Comparison of ENCODE assay signal across 25 cellular contexts in the genomic region with DNA sequence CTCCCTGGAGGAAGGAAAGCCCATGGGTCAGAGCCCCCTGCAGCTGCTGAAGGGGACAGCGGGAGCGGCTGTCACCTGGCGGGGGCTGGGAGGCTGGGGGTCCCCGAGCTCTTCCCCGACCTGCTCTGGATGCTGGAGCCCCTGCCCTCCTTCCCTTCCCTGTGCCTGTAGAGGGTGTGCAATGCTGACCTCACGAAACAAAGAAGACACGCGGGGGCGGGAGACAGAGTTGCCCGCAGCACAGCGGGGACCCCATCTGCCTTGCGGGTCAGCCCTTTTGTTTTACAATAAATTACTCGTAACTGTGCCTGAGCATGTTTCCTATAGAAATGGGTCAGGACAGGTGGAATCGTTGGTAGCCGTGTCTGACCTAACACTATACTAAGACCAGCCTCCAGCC. TPM values are rescaled to one million over a fixed set of nuclear protein-coding genes. Genes with fewer than 3 reads are reported as not detected.
DNase-seq lines count a peak whose midpoint lies in the region; ATAC-seq, FAIRE-seq and TF ChIP-seq lines count a peak whose summit lies in the region.
"Had no signal": no experiment of that assay in that cellular context is flagged by ENCODE, and none has a peak within 500 bp of the region (broad histone marks: within the 10 kb centered on the region; RNA-seq: fewer than 3 reads in every experiment).

No MANE protein-coding gene starts in this region.

- no peak overlapping the region for H3K4ac ChIP-seq in IMR-90 (ENCODE audit: low read depth, low read length)

- H2AFZ ChIP-seq in IMR-90 (replicated peaks; ENCODE audit: low read length, poor library complexity), result no peak overlapping the region
- H2AFZ ChIP-seq in K562 (ENCODE audit: low read depth, low read length), result peak overlapping the region; percentile 44; the same call in 1 of the 2 replicates
- H2AFZ ChIP-seq in neural progenitor cell (replicated peaks), result peak overlapping the region; percentile 58
- H2AFZ ChIP-seq: GM23248 had no signal

- H3K9me1 ChIP-seq in IMR-90 (ENCODE audit: insufficient read depth, low read length), result no peaks in the 10 kb centered on the region
- H3K9me1 ChIP-seq in K562 (ENCODE audit: control insufficient read depth, insufficient read depth, low read length), result no peaks in the 10 kb centered on the region

- dilution Hi-C loops in IMR-90 (cut with HindIII; ENCODE audit: low sequenced_read_pairs, unreplicated experiment), result no loop called here

- H2BK5ac ChIP-seq in IMR-90 (ENCODE audit: low read depth, low read length, poor library complexity, severe bottlenecking), result no peak overlapping the region

- no peak overlapping the region for H2AK5ac ChIP-seq in IMR-90 (ENCODE audit: low read depth, low read length)

- no peak overlapping the region for H3K14ac ChIP-seq in IMR-90 (replicated peaks; ENCODE audit: low read depth, low read length)

- no peak overlapping the region for H3K27ac ChIP-seq in IMR-90 (ENCODE audit: insufficient read depth, low read length)
- no peak overlapping the region for H3K27ac ChIP-seq in K562 (ENCODE audit: extremely low read depth, low read depth, low read length)
- H3K27ac ChIP-seq in neural progenitor cell, result no peak overlapping the region
- H3K27ac ChIP-seq: 22Rv1, GM23248, SJCRH30 had no signal

- H3K18ac ChIP-seq in IMR-90 (ENCODE audit: low read depth, low read length), result no peak overlapping the region

- no peaks in the 10 kb centered on the region for H3F3A ChIP-seq in neural progenitor cell (ENCODE audit: low read depth)

- H4K20me1 ChIP-seq in IMR-90 (ENCODE audit: insufficient read depth, low read length), result no peaks in the 10 kb centered on the region
- H4K20me1 ChIP-seq in K562 (replicated peaks; ENCODE audit: control insufficient read depth, insufficient read depth, low read length), result no peaks in the 10 kb centered on the region
- no peaks in the 10 kb centered on the region for H4K20me1 ChIP-seq in neural progenitor cell (ENCODE audit: low read depth)

- H3K27me3 Mint-ChIP-seq in neural progenitor cell (ENCODE audit: insufficient read depth, low read depth), result peaks cover 9% of the 10 kb centered on the region

- H3K9me3 ChIP-seq in IMR-90 (ENCODE audit: control insufficient read depth, insufficient read depth, low read length), result no peaks in the 10 kb centered on the region
- H3K9me3 ChIP-seq in K562 (replicated peaks; ENCODE audit: control insufficient read depth, insufficient read depth, low read depth, low read length), result no peaks in the 10 kb centered on the region
- H3K9me3 ChIP-seq in neural progenitor cell (ENCODE audit: low read depth), result no peaks in the 10 kb centered on the region
- H3K9me3 ChIP-seq: SJCRH30 had no signal

- H3K36me3 Mint-ChIP-seq in neural progenitor cell, result no peaks in the 10 kb centered on the region
- H3K36me3 Mint-ChIP-seq: CD8-positive, alpha-beta T cell had no signal

- H3K23ac ChIP-seq in IMR-90 (ENCODE audit: low read depth, low read length), result no peak overlapping the region

- no peaks in the 10 kb centered on the region for H3K9me3 Mint-ChIP-seq in neural progenitor cell
- H3K9me3 Mint-ChIP-seq: CD8-positive, alpha-beta T cell had no signal

- no peak for TF ChIP-seq POLR2A in IMR-90 (IDR thresholded peaks at IDR 0.05; ENCODE audit: low read depth, low read length)
- no peak for TF ChIP-seq POLR2A in K562 (conservative IDR thresholded peaks at IDR 0.05)

- H4K5ac ChIP-seq in IMR-90 (ENCODE audit: low read depth, low read length), result no peak overlapping the region

- H3K79me1 ChIP-seq in IMR-90 (ENCODE audit: low read depth in 1 of 2, low read length in 2 of 2), result no peaks in the 10 kb centered on the region

- H3K36me3 ChIP-seq in IMR-90 (ENCODE audit: control insufficient read depth, insufficient read depth, low read length), result no peaks in the 10 kb centered on the region
- H3K36me3 ChIP-seq in K562 (ENCODE audit: control insufficient read depth, insufficient read depth, low read length), result no peaks in the 10 kb centered on the region
- no peaks in the 10 kb centered on the region for H3K36me3 ChIP-seq in neural progenitor cell
- H3K36me3 ChIP-seq: SJCRH30 had no signal

- no peak overlapping the region for H2BK20ac ChIP-seq in IMR-90 (ENCODE audit: low read depth, low read length)

- no peak overlapping the region for H3K4me3 ChIP-seq in IMR-90 (ENCODE audit: insufficient read depth, low read depth, low read length)
- no peak overlapping the region for H3K4me3 ChIP-seq in K562
- H3K4me3 ChIP-seq in neural progenitor cell, result no peak overlapping the region
- H3K4me3 ChIP-seq: GM23248, SJCRH30 had no signal

- peak overlapping the region; percentile 79 for H3K27ac Mint-ChIP-seq in neural progenitor cell
- H3K27ac Mint-ChIP-seq: CD8-positive, alpha-beta T cell had no signal

- H3K4me1 ChIP-seq in IMR-90 (ENCODE audit: control insufficient read depth, insufficient read depth, low read length), result peaks cover 9% of the 10 kb centered on the region
- peaks cover 42 to 97% of the 10 kb centered on the region in 2 experiments for H3K4me1 ChIP-seq in K562 (replicated peaks in 1 of 2; ENCODE audit: control insufficient read depth in 2 of 2, insufficient read depth in 2 of 2, low read length in 2 of 2)
- H3K4me1 ChIP-seq in neural progenitor cell, result peaks cover 15% of the 10 kb centered on the region

- H3K56ac ChIP-seq in IMR-90 (ENCODE audit: extremely low read depth, insufficient read depth, low read length), result no peak overlapping the region

- TF ChIP-seq CTCF in IMR-90 (conservative IDR thresholded peaks at IDR 0.05; ENCODE audit: low read depth, low read length) (no peak), K562 (IDR thresholded peaks at IDR 0.05 in 2 of 3, conservative IDR thresholded peaks at IDR 0.05 in 1 of 3; ENCODE audit: insufficient read depth in 2 of 3, low read depth in 1 of 3, low read length in 3 of 3) (0 out of 6 replicates have a peak, but pooled peaks of 1 of the 3 experiments have one; percentile 3), neural progenitor cell (IDR thresholded peaks at IDR 0.05) (no peak)

- no peak for FAIRE-seq in K562 (lab: Jason Lieb, UNC)
- FAIRE-seq: GM12891, RCC 7860 had no signal

- H3K4me2 ChIP-seq in IMR-90 (ENCODE audit: low read depth, low read length), result no peak overlapping the region
- H3K4me2 ChIP-seq in K562 (ENCODE audit: insufficient read depth, low read length), result no peak overlapping the region
- peak overlapping the region; percentile 12 for H3K4me2 ChIP-seq in neural progenitor cell

- peaks cover 19% of the 10 kb centered on the region for H3K4me1 Mint-ChIP-seq in neural progenitor cell

- H2AK9ac ChIP-seq in IMR-90 (replicated peaks; ENCODE audit: low read depth, low read length, poor library complexity), result peak overlapping the region; percentile 16

- no peak overlapping the region for H4K8ac ChIP-seq in IMR-90 (ENCODE audit: low read depth in 2 of 2, low read length in 2 of 2)

- intact Hi-C loops in IMR-90 (cut with micrococcal nuclease), result loop anchor here (10.0 kb wide), 1 partner anchor 292 kb away; the partner anchor contains the start of genes DCXR and RAC3
- intact Hi-C loops in K562 (cut with micrococcal nuclease), result no loop called here

- WGBS in IMR-90 (ENCODE audit: extremely low coverage in 2 of 2, insufficient read length in 1 of 2), 2 experiments, result no CpG with 5 or more reads among the region's 15 CpGs
- 26% methylated on average over 12 of the region's 15 CpGs for WGBS in K562 (ENCODE audit: insufficient coverage, low coverage, missing lambda C conversion rate)

- no peak overlapping the region for H2BK120ac ChIP-seq in IMR-90 (ENCODE audit: low read depth, low read length)

- H3K27me3 ChIP-seq in IMR-90 (ENCODE audit: control insufficient read depth, insufficient read depth, low read length) (peaks cover 12% of the 10 kb centered on the region), K562 (ENCODE audit: control insufficient read depth in 2 of 2, insufficient read depth in 2 of 2, low read length in 2 of 2) (no peaks in the 10 kb centered on the region), neural progenitor cell (peaks cover 50% of the 10 kb centered on the region)

- BruUV-seq in IMR-90 (replicated peaks; lab: Mats Ljungman, UMichigan), result no TSS peak
- no TSS peak for BruUV-seq in K562 (replicated peaks; lab: Mats Ljungman, UMichigan)

- H3K79me2 ChIP-seq in K562 (ENCODE audit: control insufficient read depth, insufficient read depth, low read length) (peaks cover under 1% of the 10 kb centered on the region; the same call in 1 of the 3 replicates), neural progenitor cell (ENCODE audit: low read depth) (no peaks in the 10 kb centered on the region)

- in situ Hi-C loops in IMR-90 (cut with MboI; ENCODE audit: low sequenced_read_pairs), result no loop called here
- in situ Hi-C loops in K562 (cut with MboI), result no loop called here

- DNase-seq in NCI-H1417 (lab: John Stamatoyannopoulos, UW) (peak in 2 of 3 experiments; percentile 35 to 67), NCI-H1417 treated with DMSO at 0.1 percent for 48 hours (lab: John Stamatoyannopoulos, UW) (no peak), IMR-90 (no peak), K562 (ENCODE audit: extremely low read depth in 1 of 4, low spot score in 3 of 4) (no peak), neural progenitor cell (ENCODE audit: low spot score) (peak; percentile 43), mucosa of gallbladder (ENCODE audit: low spot score) (no peak), medulla oblongata (ENCODE audit: extremely low spot score) (no peak)
- DNase-seq: ACHN; Calu3; CD8-positive, alpha-beta T cell; DMS153; GM23248; KG1; NCI-H1092 treated with DMSO at 0.1 percent for 48 hours; NCI-H1694 treated with DMSO at 0.1 percent for 48 hours; NCI-H2081 treated with DMSO at 0.1 percent for 48 hours; NCI-H2171 treated with DMSO at 0.1 percent for 48 hours; NCI-H446; OCI-M1; SJCRH30 had no signal

- TF ChIP-seq RAD21 in IMR-90 (IDR thresholded peaks at IDR 0.05; ENCODE audit: low read length) (no peak), K562 (CRISPR knock-in tag; conservative IDR thresholded peaks at IDR 0.05 in 1 of 2, IDR thresholded peaks at IDR 0.05 in 1 of 2) (no peak)

- CTCF ChIA-PET in IMR-90 (lab: Yijun Ruan, JAX) (no interaction called here), K562 (lab: Yijun Ruan, JAX; ENCODE audit: low intra/inter-chr PET ratio) (no interaction called here)

- ATAC-seq in IMR-90 (ENCODE audit: low read depth) (no peak), K562 (no peak), HG03135 (IDR thresholded peaks at IDR 0.05; ENCODE audit: unreplicated experiment) (no peak)
- ATAC-seq: CD8-positive, alpha-beta T cell had no signal

- peak overlapping the region; percentile 33 for H3K4me3 Mint-ChIP-seq in neural progenitor cell
- H3K4me3 Mint-ChIP-seq: CD8-positive, alpha-beta T cell had no signal

- H4K91ac ChIP-seq in IMR-90 (ENCODE audit: insufficient read depth, low read depth, low read length), result no peak overlapping the region

- TF ChIP-seq EP300 in K562 (IDR thresholded peaks at IDR 0.05; ENCODE audit: low read length), result no peak

- H3K9ac ChIP-seq in IMR-90 (ENCODE audit: low read depth, low read length), result no peak overlapping the region
- H3K9ac ChIP-seq in K562 (ENCODE audit: insufficient read depth in 1 of 2, low read depth in 2 of 2, low read length in 2 of 2), result peak overlapping the region in 1 of 2 experiments; percentile 72; a peak in 2 of 4 replicates
- no peak overlapping the region for H3K9ac ChIP-seq in neural progenitor cell
- H3K9ac ChIP-seq: GM23248 had no signal

- POLR2A ChIA-PET in IMR-90 (lab: Charles Lee; ENCODE audit: unreplicated experiment), result no interaction called here
- POLR2A ChIA-PET in K562 (lab: Yijun Ruan, JAX), result interaction anchor here (0.6 kb wide), 1 partner anchor 12 kb away, joined by 3 read pairs; no protein-coding TSS in a partner anchor

- H2BK15ac ChIP-seq in IMR-90 (ENCODE audit: low read depth, low read length), result no peak overlapping the region

RNA-seq across cellular contexts. Expression of gene SECTM1, which starts 6.3 kb away (rescaled TPM):
- total RNA-seq in IMR-90 (2012; rRNA removed), result 1.7 and 2.3 TPM in 2 replicates
- 4.4 and 5.2 TPM in 2 replicates for polyA plus RNA-seq in IMR-90 (2012; rRNA removed)
- 4.9 and 10.8 TPM in 2 replicates for polyA plus RNA-seq in IMR-90 (2012; cell fraction: cytosol; rRNA removed)
- 1.2 and 2.4 TPM in 2 replicates for polyA plus RNA-seq in IMR-90 (2012; cell fraction: nucleus; rRNA removed; ENCODE audit: low replicate concordance)
- 0.86 TPM in 1 of 2 replicates, not detected in the other for total RNA-seq in K562 (2011; cell fraction: chromatin; rRNA removed; ENCODE audit: low replicate concordance)
- 0.53 and 0.83 TPM in 2 replicates for total RNA-seq in K562 (2011; cell fraction: nucleolus; rRNA removed)
- total RNA-seq in K562 (2011; cell fraction: nucleoplasm; rRNA removed), result 0.99 TPM in 1 of 2 replicates, not detected in the other
- total RNA-seq in K562 (2014; rRNA removed), result 0.18 TPM in 1 of 2 replicates, not detected in the other
- total RNA-seq in K562 (2014; rRNA removed; fragmentation: Illumina TruSeq; extraction: Trizol), result not detected in 2 replicates
- total RNA-seq in K562 (2015; rRNA removed; fragmentation: Illumina TruSeq; extraction: Trizol), result not detected in 2 replicates
- total RNA-seq in K562 (2021), result 0.11 TPM in 1 of 2 replicates, not detected in the other
- polyA plus RNA-seq in K562 (2011; rRNA removed), result 0.19 and 0.46 TPM in 2 replicates
- polyA plus RNA-seq in K562 (2011; cell fraction: cytosol; rRNA removed), result 0.35 and 1.1 TPM in 2 replicates
- polyA plus RNA-seq in K562 (2011; cell fraction: nucleus; rRNA removed), result 0.31 and 0.47 TPM in 2 replicates
- 0.36 and 0.57 TPM in 2 replicates for polyA plus RNA-seq in K562 (2012)
- polyA plus RNA-seq in K562 (2014; fragmentation: Illumina TruSeq; extraction: Trizol), result 0.15 TPM in 1 of 2 replicates, not detected in the other
- not detected for polyA plus RNA-seq in K562 (2014; fragmentation: Nextera tagmentation; extraction: Ambion mirVana)
- not detected in 2 replicates for polyA plus RNA-seq in K562 (2014; rRNA removed)
- polyA minus RNA-seq in K562 (2011; rRNA and poly(A)+ RNA removed), result 0.18 and 0.33 TPM in 2 replicates
- polyA minus RNA-seq in K562 (2011; cell fraction: cytosol; rRNA and poly(A)+ RNA removed), result not detected in 2 replicates
- 0.94 TPM in 1 of 2 replicates, not detected in the other for polyA minus RNA-seq in K562 (2011; cell fraction: nucleus; rRNA and poly(A)+ RNA removed)
- 0.12 TPM in 1 of 2 replicates, not detected in the other for total RNA-seq in neural progenitor cell (ENCODE audit: low replicate concordance)
- total RNA-seq in mucosa of gallbladder, result 8.5 TPM

RNA-seq across cellular contexts. Expression of gene CD7, which starts 9.9 kb away (rescaled TPM):
- total RNA-seq in IMR-90 (2012; rRNA removed), result not detected in 2 replicates
- polyA plus RNA-seq in IMR-90 (2012; rRNA removed), result not detected in 2 replicates
- 0.18 TPM in 1 of 2 replicates, not detected in the other for polyA plus RNA-seq in IMR-90 (2012; cell fraction: cytosol; rRNA removed)
- polyA plus RNA-seq in IMR-90 (2012; cell fraction: nucleus; rRNA removed; ENCODE audit: low replicate concordance), result 0.12 and 0.16 TPM in 2 replicates
- 0.44 TPM in 1 of 2 replicates, not detected in the other for total RNA-seq in K562 (2011; cell fraction: chromatin; rRNA removed; ENCODE audit: low replicate concordance)
- total RNA-seq in K562 (2011; cell fraction: nucleolus; rRNA removed), result 0.66 and 0.83 TPM in 2 replicates
- 0.69 TPM in 1 of 2 replicates, not detected in the other for total RNA-seq in K562 (2011; cell fraction: nucleoplasm; rRNA removed)
- total RNA-seq in K562 (2014; rRNA removed), result not detected in 2 replicates
- not detected in 2 replicates for total RNA-seq in K562 (2014; rRNA removed; fragmentation: Illumina TruSeq; extraction: Trizol)
- total RNA-seq in K562 (2015; rRNA removed; fragmentation: Illumina TruSeq; extraction: Trizol), result not detected in 2 replicates
- total RNA-seq in K562 (2021), result 0.18 and 0.35 TPM in 2 replicates
- 0.21 and 0.85 TPM in 2 replicates for polyA plus RNA-seq in K562 (2011; rRNA removed)
- 0.34 and 1.3 TPM in 2 replicates for polyA plus RNA-seq in K562 (2011; cell fraction: cytosol; rRNA removed)
- 0.88 and 1.2 TPM in 2 replicates for polyA plus RNA-seq in K562 (2011; cell fraction: nucleus; rRNA removed)
- 0.16 and 0.19 TPM in 2 replicates for polyA plus RNA-seq in K562 (2012)
- polyA plus RNA-seq in K562 (2014; fragmentation: Illumina TruSeq; extraction: Trizol), result not detected in 2 replicates
- polyA plus RNA-seq in K562 (2014; fragmentation: Nextera tagmentation; extraction: Ambion mirVana), result not detected
- polyA plus RNA-seq in K562 (2014; rRNA removed), result not detected in 2 replicates
- not detected in 2 replicates for polyA minus RNA-seq in K562 (2011; rRNA and poly(A)+ RNA removed)
- polyA minus RNA-seq in K562 (2011; cell fraction: cytosol; rRNA and poly(A)+ RNA removed), result 1.0 TPM in 1 of 2 replicates, not detected in the other
- polyA minus RNA-seq in K562 (2011; cell fraction: nucleus; rRNA and poly(A)+ RNA removed), result 0.27 TPM in 1 of 2 replicates, not detected in the other
- 0.62 TPM in 1 of 2 replicates, not detected in the other for total RNA-seq in neural progenitor cell (ENCODE audit: low replicate concordance)
- 12.0 TPM for total RNA-seq in mucosa of gallbladder
- total RNA-seq: Calu3 had no signal

RNA-seq across cellular contexts. Expression of gene TEX19, which starts 31.8 kb away (rescaled TPM):
- under 0.01 and 0.28 TPM in 2 replicates for total RNA-seq in IMR-90 (2012; rRNA removed)
- polyA plus RNA-seq in IMR-90 (2012; rRNA removed), result 0.03 and 0.13 TPM in 2 replicates
- polyA plus RNA-seq in IMR-90 (2012; cell fraction: cytosol; rRNA removed), result 0.05 and 0.06 TPM in 2 replicates
- polyA plus RNA-seq in IMR-90 (2012; cell fraction: nucleus; rRNA removed; ENCODE audit: low replicate concordance), result 0.08 TPM in 1 of 2 replicates, not detected in the other
- 1.0 and 1.2 TPM in 2 replicates for total RNA-seq in K562 (2011; cell fraction: chromatin; rRNA removed; ENCODE audit: low replicate concordance)
- total RNA-seq in K562 (2011; cell fraction: nucleolus; rRNA removed), result 1.2 TPM in 2 replicates
- 1.0 and 1.8 TPM in 2 replicates for total RNA-seq in K562 (2011; cell fraction: nucleoplasm; rRNA removed)
- total RNA-seq in K562 (2014; rRNA removed), result 1.6 and 2.4 TPM in 2 replicates
- total RNA-seq in K562 (2014; rRNA removed; fragmentation: Illumina TruSeq; extraction: Trizol), result 0.93 and 1.4 TPM in 2 replicates
- total RNA-seq in K562 (2015; rRNA removed; fragmentation: Illumina TruSeq; extraction: Trizol), result 1.6 and 2.0 TPM in 2 replicates
- total RNA-seq in K562 (2021), result 1.4 and 2.1 TPM in 2 replicates
- polyA plus RNA-seq in K562 (2011; rRNA removed), result 3.6 and 4.9 TPM in 2 replicates
- 4.1 and 5.7 TPM in 2 replicates for polyA plus RNA-seq in K562 (2011; cell fraction: cytosol; rRNA removed)
- polyA plus RNA-seq in K562 (2011; cell fraction: nucleus; rRNA removed), result 1.2 and 1.9 TPM in 2 replicates
- polyA plus RNA-seq in K562 (2012), result 2.0 and 5.3 TPM in 2 replicates
- polyA plus RNA-seq in K562 (2014; fragmentation: Illumina TruSeq; extraction: Trizol), result 1.9 and 2.3 TPM in 2 replicates
- under 1 TPM; 0.10 to 0.57 TPM for polyA plus RNA-seq in K562 (2014; fragmentation: Nextera tagmentation; extraction: Ambion mirVana)
- polyA plus RNA-seq in K562 (2014; rRNA removed), result 1.9 and 2.2 TPM in 2 replicates
- 2.4 and 2.7 TPM in 2 replicates for polyA minus RNA-seq in K562 (2011; rRNA and poly(A)+ RNA removed)
- polyA minus RNA-seq in K562 (2011; cell fraction: cytosol; rRNA and poly(A)+ RNA removed), result 0.91 and 1.5 TPM in 2 replicates
- polyA minus RNA-seq in K562 (2011; cell fraction: nucleus; rRNA and poly(A)+ RNA removed), result 0.13 and 0.56 TPM in 2 replicates
- 0.19 TPM in 1 of 2 replicates, not detected in the other for total RNA-seq in neural progenitor cell (ENCODE audit: low replicate concordance)
- not detected for total RNA-seq in mucosa of gallbladder
- total RNA-seq: Calu3; CD8-positive, alpha-beta T cell; GM23248 had no signal
- polyA plus RNA-seq: GM23248 had no signal

RNA-seq across cellular contexts. Expression of gene UTS2R, which starts 44.3 kb away (rescaled TPM):
- total RNA-seq in IMR-90 (2012; rRNA removed), result not detected in 2 replicates
- polyA plus RNA-seq in IMR-90 (2012; rRNA removed), result not detected in 2 replicates
- not detected in 2 replicates for polyA plus RNA-seq in IMR-90 (2012; cell fraction: cytosol; rRNA removed)
- not detected in 2 replicates for polyA plus RNA-seq in IMR-90 (2012; cell fraction: nucleus; rRNA removed; ENCODE audit: low replicate concordance)
- not detected in 2 replicates for total RNA-seq in K562 (2011; cell fraction: chromatin; rRNA removed; ENCODE audit: low replicate concordance)
- not detected in 2 replicates for total RNA-seq in K562 (2011; cell fraction: nucleolus; rRNA removed)
- not detected in 2 replicates for total RNA-seq in K562 (2011; cell fraction: nucleoplasm; rRNA removed)
- total RNA-seq in K562 (2014; rRNA removed), result not detected in 2 replicates
- not detected in 2 replicates for total RNA-seq in K562 (2014; rRNA removed; fragmentation: Illumina TruSeq; extraction: Trizol)
- not detected in 2 replicates for total RNA-seq in K562 (2015; rRNA removed; fragmentation: Illumina TruSeq; extraction: Trizol)
- total RNA-seq in K562 (2021), result 0.22 TPM in 1 of 2 replicates, not detected in the other
- not detected in 2 replicates for polyA plus RNA-seq in K562 (2011; rRNA removed)
- polyA plus RNA-seq in K562 (2011; cell fraction: cytosol; rRNA removed), result not detected in 2 replicates
- 0.27 TPM in 1 of 2 replicates, not detected in the other for polyA plus RNA-seq in K562 (2011; cell fraction: nucleus; rRNA removed)
- not detected in 2 replicates for polyA plus RNA-seq in K562 (2012)
- polyA plus RNA-seq in K562 (2014; fragmentation: Illumina TruSeq; extraction: Trizol), result not detected in 2 replicates
- polyA plus RNA-seq in K562 (2014; fragmentation: Nextera tagmentation; extraction: Ambion mirVana), result not detected
- polyA plus RNA-seq in K562 (2014; rRNA removed), result not detected in 2 replicates
- not detected in 2 replicates for polyA minus RNA-seq in K562 (2011; rRNA and poly(A)+ RNA removed)
- polyA minus RNA-seq in K562 (2011; cell fraction: cytosol; rRNA and poly(A)+ RNA removed), result not detected in 2 replicates
- polyA minus RNA-seq in K562 (2011; cell fraction: nucleus; rRNA and poly(A)+ RNA removed), result not detected in 2 replicates
- 0.46 TPM in 1 of 2 replicates, not detected in the other for total RNA-seq in neural progenitor cell (ENCODE audit: low replicate concordance)
- total RNA-seq in mucosa of gallbladder, result not detected
- total RNA-seq: Calu3; CD8-positive, alpha-beta T cell; G401; GM23248 had no signal
- polyA plus RNA-seq: GM23248 had no signal

RNA-seq across cellular contexts. Expression of gene CSNK1D, which starts 53.8 kb away (rescaled TPM):
- total RNA-seq in IMR-90 (2012; rRNA removed) (38.3 and 47.1 TPM in 2 replicates), K562 (2014; rRNA removed) (26.1 and 39.0 TPM in 2 replicates), K562 (2014; rRNA removed; fragmentation: Illumina TruSeq; extraction: Trizol) (35.9 and 41.3 TPM in 2 replicates), K562 (2015; rRNA removed; fragmentation: Illumina TruSeq; extraction: Trizol) (35.7 and 36.6 TPM in 2 replicates), K562 (2021) (95.3 and 114 TPM in 2 replicates), neural progenitor cell (ENCODE audit: low replicate concordance) (41.5 and 60.7 TPM in 2 replicates), mucosa of gallbladder (161 TPM)
- polyA plus RNA-seq in IMR-90 (2012; rRNA removed) (144 and 186 TPM in 2 replicates), K562 (2011; rRNA removed) (82.8 and 96.8 TPM in 2 replicates), K562 (2014; fragmentation: Illumina TruSeq; extraction: Trizol) (123 and 133 TPM in 2 replicates), K562 (2014; fragmentation: Nextera tagmentation; extraction: Ambion mirVana) (1 to 10 TPM; 6.5 to 7.4 TPM), K562 (2014; rRNA removed) (81.0 and 90.3 TPM in 2 replicates)
- 131 and 159 TPM in 2 replicates for polyA plus RNA-seq in IMR-90 (2012; cell fraction: cytosol; rRNA removed)
- 373 and 817 TPM in 2 replicates for polyA plus RNA-seq in IMR-90 (2012; cell fraction: nucleus; rRNA removed; ENCODE audit: low replicate concordance)
- 268 and 441 TPM in 2 replicates for total RNA-seq in K562 (2011; cell fraction: chromatin; rRNA removed; ENCODE audit: low replicate concordance)
- 196 and 213 TPM in 2 replicates for total RNA-seq in K562 (2011; cell fraction: nucleolus; rRNA removed)
- 179 and 187 TPM in 2 replicates for total RNA-seq in K562 (2011; cell fraction: nucleoplasm; rRNA removed)
- 51.5 and 60.4 TPM in 2 replicates for polyA plus RNA-seq in K562 (2011; cell fraction: cytosol; rRNA removed)
- 306 and 488 TPM in 2 replicates for polyA plus RNA-seq in K562 (2011; cell fraction: nucleus; rRNA removed)
- polyA plus RNA-seq in K562 (2012), result 102 and 106 TPM in 2 replicates
- 56.2 and 74.7 TPM in 2 replicates for polyA minus RNA-seq in K562 (2011; rRNA and poly(A)+ RNA removed)
- polyA minus RNA-seq in K562 (2011; cell fraction: cytosol; rRNA and poly(A)+ RNA removed), result 45.7 and 51.3 TPM in 2 replicates
- 71.1 and 74.9 TPM in 2 replicates for polyA minus RNA-seq in K562 (2011; cell fraction: nucleus; rRNA and poly(A)+ RNA removed)

Comparison
In these comparisons a context has a peak if more than half of its experiments do, and no peak if none do; other contexts are left out.
1. DNase-seq: peak in NCI-H1417 (2 of 3) and neural progenitor cell (single experiment); none in NCI-H1417 treated with DMSO at 0.1 percent for 48 hours (single experiment), IMR-90 (single experiment), K562 (0 of 4), mucosa of gallbladder (single experiment) and medulla oblongata (single experiment).